In the genomic region with DNA sequence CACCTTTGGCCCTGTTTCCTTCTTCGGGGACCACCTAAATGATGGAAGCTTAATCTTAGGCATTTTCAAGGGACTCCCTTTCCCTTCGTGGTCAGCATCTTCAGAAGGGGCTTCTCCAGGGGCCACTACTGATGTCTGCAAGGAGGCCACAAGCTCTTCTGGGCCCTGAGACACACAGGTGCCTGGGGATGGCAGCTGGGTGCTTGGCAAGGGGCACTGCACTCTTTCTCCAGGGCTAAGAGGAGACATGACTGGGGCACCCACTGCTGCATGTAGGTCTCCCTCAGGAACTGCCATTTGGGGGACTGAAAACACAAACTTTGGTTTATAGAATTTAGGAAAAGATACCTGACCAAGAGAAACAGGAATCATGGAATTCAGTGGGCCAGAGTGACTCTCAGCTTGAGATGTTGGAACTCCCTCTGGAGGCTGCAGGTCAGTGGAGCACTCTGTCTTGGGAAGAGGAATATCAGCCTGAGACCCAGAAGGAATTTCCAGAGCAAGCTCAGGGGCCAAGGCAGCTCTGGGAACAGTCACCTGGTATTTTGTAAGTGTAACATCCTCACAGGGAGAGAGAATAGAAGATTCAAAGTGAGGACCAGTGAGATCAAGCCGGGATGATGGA, we compare ENCODE assay signal across 2 cellular contexts.
TF ChIP-seq lines count a peak whose summit lies in the region.

No MANE protein-coding gene starts in this region.

TF ChIP-seq in SK-N-SH, 30 proteins besides CTCF, POLR2A, EP300 and RAD21 (continued from another document):
- no peak for TF ChIP-seq TAF1 (IDR thresholded peaks at IDR 0.05; ENCODE audit: borderline replicate concordance, low read depth, low read length)
- no peak for TF ChIP-seq PBX3 (IDR thresholded peaks at IDR 0.05)
- no peak for TF ChIP-seq FOSL2 (IDR thresholded peaks at IDR 0.05; ENCODE audit: borderline replicate concordance, low read depth)
- TF ChIP-seq GATA2 (CRISPR knock-in tag; IDR thresholded peaks at IDR 0.05), result no peak
- TF ChIP-seq MEF2A (IDR thresholded peaks at IDR 0.05; ENCODE audit: borderline replicate concordance, low read depth), result no peak

TF ChIP-seq in SK-N-SH treated with all-trans-retinoic acid at 6 μM for 48 hours, 23 proteins besides CTCF, POLR2A, EP300 and RAD21 (continued from another document):
- TF ChIP-seq PPARA (CRISPR knock-in tag; IDR thresholded peaks at IDR 0.05; ENCODE audit: borderline replicate concordance) (no peak), ESRRG (CRISPR knock-in tag; IDR thresholded peaks at IDR 0.05) (no peak)
